ENCODE assay signal across 14 cellular contexts in genomic region chr3:71548995-71549394, GRCh38. TPM values are rescaled to one million over a fixed set of nuclear protein-coding genes. Genes with fewer than 3 reads are reported as not detected.
DNase-seq lines count a peak whose midpoint lies in the region; ATAC-seq and TF ChIP-seq lines count a peak whose summit lies in the region.
"Had no signal": no experiment of that assay in that cellular context is flagged by ENCODE, and none has a peak within 500 bp of the region (broad histone marks: within the 10 kb centered on the region; RNA-seq: fewer than 3 reads in every experiment).

No MANE protein-coding gene starts in this region.

- no peak overlapping the region for H3K27ac ChIP-seq in right atrium auricular region
- H3K27ac ChIP-seq in effector memory CD4-positive, alpha-beta T cell (ENCODE audit: insufficient read depth, low read length, poor library complexity, severe bottlenecking) = no peak overlapping the region
- H3K27ac ChIP-seq: suprapubic skin had no signal

- H3K27me3 ChIP-seq in right atrium auricular region = no peaks in the 10 kb centered on the region
- H3K27me3 ChIP-seq in effector memory CD4-positive, alpha-beta T cell (replicated peaks; ENCODE audit: control insufficient read depth, insufficient read depth, low read length, poor library complexity, severe bottlenecking) = no peaks in the 10 kb centered on the region
- H3K27me3 ChIP-seq: suprapubic skin had no signal

- DNase-seq in kidney tubule cell (ENCODE audit: low spot score) (peak; percentile 92), right atrium auricular region (ENCODE audit: low spot score) (no peak), COLO829 (ENCODE audit: low spot score) (no peak), cerebellar cortex (ENCODE audit: low spot score) (no peak)
- DNase-seq in effector memory CD4-positive, alpha-beta T cell = no peak
- DNase-seq: activated naive CD8-positive, alpha-beta T cell treated with anti-CD3 and anti-CD28 coated beads, Interleukin-2, amount 10 ng/mL, durations not matched to agents 7 days and 5 days; CD4-positive, CD25-positive, alpha-beta regulatory T cell; NCI-H510A; right cardiac atrium had no signal

- ATAC-seq in GM18870 (IDR thresholded peaks at IDR 0.05; ENCODE audit: unreplicated experiment) (peak; percentile 96), GM21717 (IDR thresholded peaks at IDR 0.05; ENCODE audit: unreplicated experiment) (peak; percentile 46), HG03196 (IDR thresholded peaks at IDR 0.05; ENCODE audit: unreplicated experiment) (peak; percentile 98)
- ATAC-seq: esophagus mucosa, right cardiac atrium had no signal

- H3K4me3 ChIP-seq in right atrium auricular region = no peak overlapping the region
- no peak overlapping the region for H3K4me3 ChIP-seq in effector memory CD4-positive, alpha-beta T cell (ENCODE audit: insufficient read depth, low read depth, low read length, poor library complexity, severe bottlenecking)
- H3K4me3 ChIP-seq: suprapubic skin had no signal

- no peaks in the 10 kb centered on the region for H3K4me1 ChIP-seq in right atrium auricular region
- H3K4me1 ChIP-seq in effector memory CD4-positive, alpha-beta T cell (ENCODE audit: control insufficient read depth, insufficient read depth, low read length, poor library complexity, severe bottlenecking) = no peaks in the 10 kb centered on the region
- H3K4me1 ChIP-seq: suprapubic skin had no signal

- H3K9me3 ChIP-seq in right atrium auricular region = no peaks in the 10 kb centered on the region
- H3K9me3 ChIP-seq in effector memory CD4-positive, alpha-beta T cell (ENCODE audit: control insufficient read depth, low read length) = no peaks in the 10 kb centered on the region
- H3K9me3 ChIP-seq: suprapubic skin had no signal

- no peak for TF ChIP-seq CTCF in right atrium auricular region (IDR thresholded peaks at IDR 0.05)

- H3K36me3 ChIP-seq in right atrium auricular region = no peaks in the 10 kb centered on the region
- no peaks in the 10 kb centered on the region for H3K36me3 ChIP-seq in effector memory CD4-positive, alpha-beta T cell (ENCODE audit: control insufficient read depth, insufficient read depth, low read length)
- H3K36me3 ChIP-seq: suprapubic skin had no signal

RNA-seq across cellular contexts. Expression of gene FOXP1, which starts 34.5 kb away (rescaled TPM):
- 10 to 100 TPM; 39.2 to 59.0 TPM for total RNA-seq in right atrium auricular region

Comparison
In these comparisons a context has a peak if more than half of its experiments do, and no peak if none do; other contexts are left out.
1. ATAC-seq: peak in every context shown above with its lines; median percentile 98 in HG03196; 96 in GM18870; 46 in GM21717.